8 cellular contexts compared by ENCODE assay signal in the genomic region with DNA sequence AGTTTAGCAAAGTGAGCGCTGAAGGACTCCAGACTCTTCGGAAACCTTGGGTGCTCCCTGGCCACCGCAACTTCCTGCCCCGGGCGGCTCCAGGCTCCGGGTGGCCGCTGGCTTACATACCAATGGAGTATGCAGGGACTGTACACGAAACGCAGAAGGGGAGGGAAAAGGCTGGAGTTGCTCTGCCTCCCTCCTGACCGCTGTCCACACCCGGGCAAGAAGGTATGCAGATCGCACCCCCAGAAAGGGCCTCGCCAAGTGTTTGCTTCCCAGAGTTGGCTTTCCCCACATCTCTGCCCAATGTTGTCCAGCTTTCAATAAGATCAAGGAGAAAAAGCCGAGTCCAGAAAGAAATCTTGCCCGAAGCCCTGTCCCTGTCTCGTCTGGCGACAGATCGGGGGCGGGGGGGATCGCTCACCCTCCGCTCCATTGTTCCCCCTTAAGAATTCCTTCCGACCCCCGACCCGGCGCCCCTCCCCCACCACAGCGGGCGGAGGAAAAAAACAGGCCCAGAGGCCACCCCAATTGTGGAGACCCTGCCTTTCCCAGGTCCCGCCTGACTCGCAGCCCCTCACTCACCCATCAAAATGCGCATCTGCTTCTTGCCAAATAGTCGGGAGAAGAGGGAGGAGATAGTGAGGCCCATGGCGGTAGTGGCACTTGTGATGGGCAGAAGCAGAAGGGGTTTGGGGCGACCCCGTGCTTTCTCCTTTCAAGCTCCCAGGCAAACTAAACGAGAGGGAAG. TPM values are rescaled to one million over a fixed set of nuclear protein-coding genes. Genes with fewer than 3 reads are reported as not detected.
DNase-seq lines count a peak whose midpoint lies in the region; ATAC-seq and TF ChIP-seq lines count a peak whose summit lies in the region.

No MANE protein-coding gene starts in this region.

- peaks cover 32% of the 10 kb centered on the region for H3K4me1 Mint-ChIP-seq in T-helper 2 cell treated with Interferon-gamma antibody and Interleukin-4, amounts not matched to agents 5 μg/mL and 100 μg/mL, for 36 hours (ENCODE audit: low read depth)

- H2AFZ ChIP-seq in hepatocyte, result no peak overlapping the region

- peaks cover 59% of the 10 kb centered on the region for H3K79me2 ChIP-seq in hepatocyte

- peak overlapping the region; percentile 99 for H3K27ac Mint-ChIP-seq in T-helper 2 cell treated with Interferon-gamma antibody and Interleukin-4, amounts not matched to agents 5 μg/mL and 100 μg/mL, for 36 hours

- no peak for TF ChIP-seq POLR2A in vagina (IDR thresholded peaks at IDR 0.05)

- H3K27me3 Mint-ChIP-seq in T-helper 2 cell treated with Interferon-gamma antibody and Interleukin-4, amounts not matched to agents 5 μg/mL and 100 μg/mL, for 36 hours (ENCODE audit: low read depth), result no peaks in the 10 kb centered on the region

- peak overlapping the region; percentile 84 for H3K4me2 ChIP-seq in hepatocyte

- no peaks in the 10 kb centered on the region for H3K27me3 ChIP-seq in HUES6 (ENCODE audit: control insufficient read depth, insufficient read depth, low read length)
- no peaks in the 10 kb centered on the region for H3K27me3 ChIP-seq in hepatocyte
- no peaks in the 10 kb centered on the region for H3K27me3 ChIP-seq in rectal smooth muscle tissue (ENCODE audit: control insufficient read depth, insufficient read depth, low read length)
- no peaks in the 10 kb centered on the region for H3K27me3 ChIP-seq in vagina

- peaks cover 20% of the 10 kb centered on the region for H3K36me3 Mint-ChIP-seq in T-helper 2 cell treated with Interferon-gamma antibody and Interleukin-4, amounts not matched to agents 5 μg/mL and 100 μg/mL, for 36 hours (ENCODE audit: low read depth)

- TF ChIP-seq CTCF in hepatocyte (IDR thresholded peaks at IDR 0.05; ENCODE audit: poor library complexity) (no peak), vagina (IDR thresholded peaks at IDR 0.05) (no peak)

- H3K9ac ChIP-seq in HUES6 (ENCODE audit: low read length) (peak overlapping the region; percentile 99), rectal smooth muscle tissue (ENCODE audit: low read length) (peak overlapping the region; percentile 87)

- peak overlapping the region; percentile 99 for H3K4me3 Mint-ChIP-seq in T-helper 2 cell treated with Interferon-gamma antibody and Interleukin-4, amounts not matched to agents 5 μg/mL and 100 μg/mL, for 36 hours

- intact Hi-C loops in vagina (cut with DNase I), result loop anchor here (5.0 kb wide), 2 partner anchors 39 to 161 kb away; partner anchors contain the start of genes PDE12 and SLMAP

- H3K9me3 ChIP-seq in HUES6 (ENCODE audit: control insufficient read depth, insufficient read depth, low read depth, low read length) (no peaks in the 10 kb centered on the region), hepatocyte (ENCODE audit: low read depth) (no peaks in the 10 kb centered on the region), vagina (no peaks in the 10 kb centered on the region)

- H3K36me3 ChIP-seq in HUES6 (ENCODE audit: control insufficient read depth, insufficient read depth, low read length) (peaks cover 15% of the 10 kb centered on the region), hepatocyte (replicated peaks; ENCODE audit: insufficient read depth, low read depth) (no peaks in the 10 kb centered on the region), rectal smooth muscle tissue (ENCODE audit: control insufficient read depth, insufficient read depth, low read length) (no peaks in the 10 kb centered on the region), vagina (no peaks in the 10 kb centered on the region)

- WGBS in hepatocyte (ENCODE audit: low lambda C conversion rate, missing lambda C conversion rate), result 2% methylated on average over 30 of the region's 35 CpGs

- H3K9me2 ChIP-seq in hepatocyte (replicated peaks; ENCODE audit: insufficient read depth), result no peaks in the 10 kb centered on the region

- H3K4me1 ChIP-seq in HUES6 (ENCODE audit: control insufficient read depth, insufficient read depth, low read length) (peaks cover 17% of the 10 kb centered on the region), hepatocyte (ENCODE audit: insufficient read depth) (peaks cover 29% of the 10 kb centered on the region), rectal smooth muscle tissue (ENCODE audit: control insufficient read depth, insufficient read depth, low read length) (peaks cover 10% of the 10 kb centered on the region), vagina (peaks cover 55% of the 10 kb centered on the region)

- no peaks in the 10 kb centered on the region for H3K9me3 Mint-ChIP-seq in T-helper 2 cell treated with Interferon-gamma antibody and Interleukin-4, amounts not matched to agents 5 μg/mL and 100 μg/mL, for 36 hours

- H4K20me1 ChIP-seq in hepatocyte (ENCODE audit: insufficient read depth, poor library complexity, severe bottlenecking), result peaks cover 47% of the 10 kb centered on the region

- peak; percentile 13 for ATAC-seq in GM18870 (IDR thresholded peaks at IDR 0.05; ENCODE audit: unreplicated experiment)

- DNase-seq in A172 (ENCODE audit: low spot score) (peak; percentile 82), astrocyte of the hippocampus (ENCODE audit: low read depth, low spot score) (peak; percentile 96), hepatocyte (ENCODE audit: low spot score) (peak; percentile 89), vagina (ENCODE audit: extremely low spot score in 2 of 2) (peak in 1 of 2 donors; percentile 92)
- DNase-seq in T-helper 2 cell treated with Interferon-gamma antibody and Interleukin-4, amounts not matched to agents 5 μg/mL and 100 μg/mL, for 36 hours (ENCODE audit: low spot score), result peak; percentile 70

- H3K4me3 ChIP-seq in HUES6 (ENCODE audit: low read depth, low read length) (peak overlapping the region; percentile 90), hepatocyte (peak overlapping the region; percentile 77), rectal smooth muscle tissue (ENCODE audit: low read length) (peak overlapping the region; percentile 88), vagina (peak overlapping the region; percentile 64 to 88)

- peak overlapping the region; percentile 94 for H3K27ac ChIP-seq in HUES6 (ENCODE audit: low read depth, low read length)
- peak overlapping the region; percentile 99 for H3K27ac ChIP-seq in hepatocyte
- H3K27ac ChIP-seq in rectal smooth muscle tissue (ENCODE audit: low read depth, low read length), result peak overlapping the region; percentile 96
- H3K27ac ChIP-seq in vagina, result peak overlapping the region; percentile 89

RNA-seq across cellular contexts. Expression of gene ARF4, which starts 0.5 kb away (rescaled TPM):
- total RNA-seq in A172 (2014; rRNA removed; shearing (Covaris generic)), result 197 and 254 TPM in 2 replicates
- total RNA-seq in hepatocyte (363 and 386 TPM in 2 replicates), vagina (69.0 TPM)
- polyA plus RNA-seq in hepatocyte, result 449 and 466 TPM in 2 replicates

RNA-seq across cellular contexts. Expression of gene PDE12, which starts 40.6 kb away (rescaled TPM):
- total RNA-seq in A172 (2014; rRNA removed; shearing (Covaris generic)), result 12.2 and 14.0 TPM in 2 replicates
- total RNA-seq in hepatocyte, result 15.9 and 17.2 TPM in 2 replicates
- polyA plus RNA-seq in hepatocyte, result 8.4 and 12.7 TPM in 2 replicates
- 12.0 TPM for total RNA-seq in vagina

RNA-seq across cellular contexts. Expression of gene DNAH12, which starts 52.5 kb away (rescaled TPM):
- total RNA-seq in A172 (2014; rRNA removed; shearing (Covaris generic)), result 0.12 TPM in 1 of 2 replicates, not detected in the other
- 1.1 and 1.5 TPM in 2 replicates for total RNA-seq in hepatocyte
- polyA plus RNA-seq in hepatocyte, result 0.06 and 0.60 TPM in 2 replicates
- 0.25 TPM for total RNA-seq in vagina
